Comparison of ENCODE assay signal across 8 cellular contexts in genomic region chr3:151227438-151228290, GRCh38. TPM values are rescaled to one million over a fixed set of nuclear protein-coding genes. Genes with fewer than 3 reads are reported as not detected.
DNase-seq lines count a peak whose midpoint lies in the region; ATAC-seq and TF ChIP-seq lines count a peak whose summit lies in the region.

No MANE protein-coding gene starts in this region.

- H3K9me3 ChIP-seq in SK-N-SH (no peaks in the 10 kb centered on the region), trophoblast cell (ENCODE audit: insufficient read depth, low read depth, low read length) (no peaks in the 10 kb centered on the region), transverse colon (no peaks in the 10 kb centered on the region)

- no peak overlapping the region for H2BK120ac ChIP-seq in trophoblast cell (ENCODE audit: insufficient read depth, low read length, poor library complexity)

- H3K9ac ChIP-seq in SK-N-SH, result no peak overlapping the region
- no peak overlapping the region for H3K9ac ChIP-seq in trophoblast cell (ENCODE audit: low read length)

- no peak overlapping the region for H3K18ac ChIP-seq in trophoblast cell (ENCODE audit: low read length)

- DNase-seq in EH (ENCODE audit: low read depth) (peak; percentile 78), HuH-7.5 (ENCODE audit: low spot score) (peak; percentile 27), SK-N-SH (peak; percentile 70), glomerular visceral epithelial cell (ENCODE audit: extremely low spot score) (peak; percentile 75), trophoblast cell (peak; percentile 58 to 89), transverse colon (peak; percentile 79)
- DNase-seq in activated naive CD4-positive, alpha-beta T cell treated with anti-CD3 and anti-CD28 coated beads, Interleukin-2, amount 50 U/mL, for 16 hours, result peak; percentile 77

- H3K27ac ChIP-seq in SK-N-SH (ENCODE audit: low read depth in 2 of 2, low read length in 1 of 2) (0 out of 4 replicates have a peak overlapping the region, but pooled peaks of 1 of the 2 experiments have one; percentile 33), trophoblast cell (ENCODE audit: low read depth, low read length) (peak overlapping the region; percentile 10), transverse colon (peak overlapping the region; percentile 23 to 56 (median 45))

- H3K27me3 ChIP-seq in SK-N-SH (ENCODE audit: insufficient read depth), result no peaks in the 10 kb centered on the region
- no peaks in the 10 kb centered on the region for H3K27me3 ChIP-seq in trophoblast cell (ENCODE audit: insufficient read depth, low read length)
- no peaks in the 10 kb centered on the region for H3K27me3 ChIP-seq in transverse colon

- no peak overlapping the region for H3K4ac ChIP-seq in trophoblast cell (ENCODE audit: low read depth, low read length)

- no peak overlapping the region for H3K14ac ChIP-seq in trophoblast cell (ENCODE audit: low read length)

- TF ChIP-seq EP300 in SK-N-SH (IDR thresholded peaks at IDR 0.05; ENCODE audit: borderline replicate concordance in 1 of 2, low read depth in 1 of 2, low read length in 1 of 2) (no peak), transverse colon (IDR thresholded peaks at IDR 0.05; ENCODE audit: low read depth) (no peak)

- H3K9me2 ChIP-seq in SK-N-SH, result no peaks in the 10 kb centered on the region

- H3F3A ChIP-seq in SK-N-SH (replicated peaks; ENCODE audit: insufficient read depth), result no peaks in the 10 kb centered on the region

- in situ Hi-C loops in transverse colon (cut with MboI; ENCODE audit: low pct_ligation_motif_present in 1 of 4, low pct_unique_long_range_greater_than_20kb in 1 of 4, low sequenced_read_pairs in 3 of 4), result loop anchor here in 3 of 4 donors (5.0 to 10.0 kb wide), 3 partner anchors 50 to 63 kb away; partner anchors contain the start of gene P2RY14 (in 1 of the 3)

- no peak overlapping the region for H2BK5ac ChIP-seq in trophoblast cell (ENCODE audit: low read depth, low read length, poor library complexity)

- no peak for TF ChIP-seq POLR2A in transverse colon (IDR thresholded peaks at IDR 0.05)

- no peaks in the 10 kb centered on the region for H3K79me1 ChIP-seq in trophoblast cell (ENCODE audit: low read length)

- CTCF ChIA-PET in SK-N-SH (lab: Yijun Ruan, JAX), result interaction anchor here (0.5 to 7.4 kb wide), 36 partner anchors 10 to 610 kb away, joined by 3 to 63 read pairs (median 6); partner anchors contain the start of gene P2RY14

- H4K12ac ChIP-seq in trophoblast cell (ENCODE audit: low read depth, low read length), result no peak overlapping the region

- H3K4me1 ChIP-seq in SK-N-SH (ENCODE audit: control insufficient read depth in 1 of 2, insufficient read depth in 2 of 2, low read depth in 1 of 2, low read length in 1 of 2) (peaks cover 0 to 3% of the 10 kb centered on the region in 2 experiments; a peak in 2 of 4 replicates), trophoblast cell (ENCODE audit: control insufficient read depth in 1 of 2, insufficient read depth in 2 of 2, low read length in 2 of 2) (peaks cover 3 to 8% of the 10 kb centered on the region in 2 experiments), transverse colon (peaks cover 0 to 39% (median 6%) of the 10 kb centered on the region in 4 donors)

- TF ChIP-seq RAD21 in SK-N-SH (IDR thresholded peaks at IDR 0.05; ENCODE audit: low read length), result peak; percentile 93

- WGBS in SK-N-SH (ENCODE audit: low lambda C conversion rate), result 34% methylated on average over 9 of the region's 9 CpGs
- no CpG with 5 or more reads among the region's 9 CpGs for WGBS in trophoblast cell (ENCODE audit: extremely low coverage, insufficient coverage, insufficient read length)
- 43 to 46% methylated on average over 7 to 9 of the region's 9 CpGs for WGBS in transverse colon (ENCODE audit: low coverage in 1 of 2), 2 donors

- H3K4me3 ChIP-seq in SK-N-SH (ENCODE audit: low read depth in 2 of 2, low read length in 1 of 2), result no peak overlapping the region; a peak in 1 of 4 replicates
- H3K4me3 ChIP-seq in trophoblast cell (ENCODE audit: low read depth, low read length), result no peak overlapping the region
- H3K4me3 ChIP-seq in transverse colon, result no peak overlapping the region

- H4K91ac ChIP-seq in trophoblast cell (ENCODE audit: low read depth, low read length), result no peak overlapping the region

- intact Hi-C loops in transverse colon (cut with DNase I; ENCODE audit: low total_unique reads), result loop anchor here (2.0 to 5.0 kb wide), 2 partner anchors 55 to 100 kb away; partner anchors contain the start of gene P2RY13

- TF ChIP-seq CTCF in SK-N-SH (IDR thresholded peaks at IDR 0.05) (peak; percentile 96), transverse colon (IDR thresholded peaks at IDR 0.05) (peak; percentile 85 to 93 (median 92))

- no peak overlapping the region for H2AK5ac ChIP-seq in trophoblast cell (ENCODE audit: low read length)

- H3K4me2 ChIP-seq in SK-N-SH (no peak overlapping the region; the same call in 1 of the 2 replicates), trophoblast cell (ENCODE audit: low read length) (no peak overlapping the region)

- H3K36me3 ChIP-seq in SK-N-SH (replicated peaks in 1 of 2; ENCODE audit: control insufficient read depth in 1 of 2, insufficient read depth in 2 of 2, low read length in 1 of 2) (no peaks in the 10 kb centered on the region), trophoblast cell (ENCODE audit: control insufficient read depth in 1 of 2, insufficient read depth in 2 of 2, low read length in 2 of 2) (peaks cover 3 to 5% of the 10 kb centered on the region in 2 experiments), transverse colon (no peaks in the 10 kb centered on the region)

- no peaks in the 10 kb centered on the region for H4K20me1 ChIP-seq in SK-N-SH (ENCODE audit: insufficient read depth)

- ATAC-seq in GM21529 (IDR thresholded peaks at IDR 0.05; ENCODE audit: unreplicated experiment), result peak; percentile 88

- H4K8ac ChIP-seq in trophoblast cell (ENCODE audit: low read depth, low read length), result no peak overlapping the region

- POLR2A ChIA-PET in SK-N-SH (lab: Yijun Ruan, JAX), result no interaction called here

- H3K23ac ChIP-seq in trophoblast cell (ENCODE audit: low read length), result no peak overlapping the region

- no peaks in the 10 kb centered on the region for H3K79me2 ChIP-seq in SK-N-SH (ENCODE audit: insufficient read depth)
- H3K79me2 ChIP-seq in trophoblast cell (ENCODE audit: control insufficient read depth, insufficient read depth, low read length, poor library complexity), result no peaks in the 10 kb centered on the region

- H2BK12ac ChIP-seq in trophoblast cell (ENCODE audit: low read length), result no peak overlapping the region

- H2AFZ ChIP-seq in SK-N-SH (ENCODE audit: low read depth) (peak overlapping the region; percentile 31; the same call in 1 of the 2 replicates), trophoblast cell (ENCODE audit: insufficient read depth, low read length, poor library complexity) (no peak overlapping the region)

TF ChIP-seq in SK-N-SH, 30 proteins besides CTCF, POLR2A, EP300 and RAD21:
- TF ChIP-seq ELF1 (IDR thresholded peaks at IDR 0.05) (no peak), SMC3 (IDR thresholded peaks at IDR 0.05; ENCODE audit: low read depth, low read length) (peak; percentile 85)
TF ChIP-seq in SK-N-SH: peak in this region for 1.

RNA-seq across cellular contexts. Expression of gene GPR171, which starts 24.6 kb away (rescaled TPM):
- polyA plus RNA-seq in SK-N-SH (2012; rRNA removed), result not detected in 2 replicates
- not detected in 2 replicates for polyA plus RNA-seq in SK-N-SH (2012; cell fraction: cytosol; rRNA removed)
- polyA plus RNA-seq in SK-N-SH (2012; cell fraction: nucleus; rRNA removed), result not detected in 2 replicates
- polyA plus RNA-seq in trophoblast cell (2013), result 0.04 TPM in 1 of 2 replicates, not detected in the other
- total RNA-seq in transverse colon, result 1 to 10 TPM in 2 of 4 donors, not detected in 2; 3.8 to 6.8 TPM

RNA-seq across cellular contexts. Expression of gene P2RY14, which starts 50.7 kb away (rescaled TPM):
- not detected in 2 replicates for polyA plus RNA-seq in SK-N-SH (2012; rRNA removed)
- polyA plus RNA-seq in SK-N-SH (2012; cell fraction: cytosol; rRNA removed), result not detected in 2 replicates
- not detected in 2 replicates for polyA plus RNA-seq in SK-N-SH (2012; cell fraction: nucleus; rRNA removed)
- polyA plus RNA-seq in trophoblast cell (2013), result not detected in 2 replicates
- total RNA-seq in transverse colon, result 10 to 100 TPM in 1 of 4 donors, 1 to 10 TPM in 1, under 1 TPM in 1, not detected in 1; 0.60 to 11.3 (median 7.2) TPM

Comparison
In these comparisons a context has a peak if more than half of its experiments do, and no peak if none do; other contexts are left out.
1. DNase-seq: peak in every context shown above with its lines; median percentile 79 in transverse colon; 78 in EH; 77 in activated naive CD4-positive, alpha-beta T cell treated with anti-CD3 and anti-CD28 coated beads, Interleukin-2, amount 50 U/mL, for 16 hours; 75 in glomerular visceral epithelial cell; 74 in trophoblast cell; 70 in SK-N-SH; 27 in HuH-7.5.